Comparison of ENCODE assay signal across 16 cellular contexts in genomic region chr20:58340853-58341252, GRCh38. TPM values are rescaled to one million over a fixed set of nuclear protein-coding genes. Genes with fewer than 3 reads are reported as not detected.
DNase-seq lines count a peak whose midpoint lies in the region; ATAC-seq and TF ChIP-seq lines count a peak whose summit lies in the region.
"Had no signal": no experiment of that assay in that cellular context is flagged by ENCODE, and none has a peak within 500 bp of the region (broad histone marks: within the 10 kb centered on the region; RNA-seq: fewer than 3 reads in every experiment).

No MANE protein-coding gene starts in this region.

- peak overlapping the region; percentile 34 to 49; a peak in 1 of 4 replicates for H4K8ac ChIP-seq in IMR-90 (ENCODE audit: low read depth in 2 of 2, low read length in 2 of 2)

- in situ Hi-C loops in IMR-90 (cut with MboI; ENCODE audit: low sequenced_read_pairs), result no loop called here

- TF ChIP-seq POLR2A in IMR-90 (IDR thresholded peaks at IDR 0.05; ENCODE audit: low read depth, low read length), result no peak

- peaks cover 26% of the 10 kb centered on the region for H3K4me1 Mint-ChIP-seq in activated CD4-positive, alpha-beta T cell treated with anti-CD3 and anti-CD28 coated beads for 36 hours
- H3K4me1 Mint-ChIP-seq in naive B cell, result peaks cover 22 to 35% (median 34%) of the 10 kb centered on the region in 3 donors

- ATAC-seq in activated CD4-positive, alpha-beta T cell treated with anti-CD3 and anti-CD28 coated beads for 36 hours, result no peak
- ATAC-seq in IMR-90 (ENCODE audit: low read depth) (no peak), naive B cell (ENCODE audit: low read depth in 2 of 2) (no peak), left ventricle myocardium superior (no peak)
- ATAC-seq: esophagus mucosa, T-cell had no signal

- peaks cover 38% of the 10 kb centered on the region; the same call in 1 of the 2 replicates for H4K20me1 ChIP-seq in IMR-90 (ENCODE audit: insufficient read depth, low read length)

- H3K9ac ChIP-seq in IMR-90 (ENCODE audit: low read depth, low read length), result no peak overlapping the region

- H4K5ac ChIP-seq in IMR-90 (ENCODE audit: low read depth, low read length), result no peak overlapping the region; the same call in 1 of the 2 replicates

- no peaks in the 10 kb centered on the region for H3K27me3 ChIP-seq in IMR-90 (ENCODE audit: control insufficient read depth, insufficient read depth, low read length)

- no peak overlapping the region for H3K4me3 Mint-ChIP-seq in activated CD4-positive, alpha-beta T cell treated with anti-CD3 and anti-CD28 coated beads for 36 hours
- peak overlapping the region in 1 of 8 donors; percentile 18 for H3K4me3 Mint-ChIP-seq in naive B cell
- H3K4me3 Mint-ChIP-seq: T-cell had no signal

- H3K4me2 ChIP-seq in IMR-90 (ENCODE audit: low read depth, low read length), result no peak overlapping the region

- peak overlapping the region; percentile 81 for H2AK5ac ChIP-seq in IMR-90 (ENCODE audit: low read depth, low read length)

- CTCF ChIA-PET in activated CD4-positive, alpha-beta T cell treated with anti-CD3 and anti-CD28 coated beads for 36 hours (lab: Charles Lee), result interaction anchor here (1.1 to 1.7 kb wide), 2 partner anchors 29 to 105 kb away, joined by 4 to 5 read pairs; no protein-coding TSS in a partner anchor
- CTCF ChIA-PET in IMR-90 (lab: Yijun Ruan, JAX), result no interaction called here

- peak overlapping the region; percentile 52; the same call in 1 of the 2 replicates for H2BK20ac ChIP-seq in IMR-90 (ENCODE audit: low read depth, low read length)

- POLR2A ChIA-PET in activated CD4-positive, alpha-beta T cell treated with anti-CD3 and anti-CD28 coated beads for 36 hours (lab: Charles Lee), result no interaction called here
- POLR2A ChIA-PET in IMR-90 (lab: Charles Lee; ENCODE audit: unreplicated experiment), result interaction anchor here (0.7 kb wide), 1 partner anchor 29 kb away, joined by 7 read pairs; no protein-coding TSS in a partner anchor

- no TSS peak for BruUV-seq in IMR-90 (replicated peaks; lab: Mats Ljungman, UMichigan)

- H2AK9ac ChIP-seq in IMR-90 (replicated peaks; ENCODE audit: low read depth, low read length, poor library complexity), result no peak overlapping the region

- H3K36me3 Mint-ChIP-seq in activated CD4-positive, alpha-beta T cell treated with anti-CD3 and anti-CD28 coated beads for 36 hours (ENCODE audit: low read depth), result peaks cover 34% of the 10 kb centered on the region
- peaks cover 23 to 42% of the 10 kb centered on the region in 2 donors for H3K36me3 Mint-ChIP-seq in naive B cell

- dilution Hi-C loops in IMR-90 (cut with HindIII; ENCODE audit: low sequenced_read_pairs, unreplicated experiment), result no loop called here

- peak overlapping the region; percentile 55; the same call in 1 of the 2 replicates for H3K18ac ChIP-seq in IMR-90 (ENCODE audit: low read depth, low read length)

- peak overlapping the region; percentile 69 for H3K4ac ChIP-seq in IMR-90 (ENCODE audit: low read depth, low read length)

- H3K36me3 ChIP-seq in IMR-90 (ENCODE audit: control insufficient read depth, insufficient read depth, low read length), result peaks cover 9% of the 10 kb centered on the region

- H2BK5ac ChIP-seq in IMR-90 (ENCODE audit: low read depth, low read length, poor library complexity, severe bottlenecking), result peak overlapping the region; percentile 85

- peak overlapping the region; percentile 32; the same call in 2 of the 3 replicates for H2BK15ac ChIP-seq in IMR-90 (ENCODE audit: low read depth, low read length)

- peaks cover 34% of the 10 kb centered on the region for H3K9me1 ChIP-seq in IMR-90 (ENCODE audit: insufficient read depth, low read length)

- TF ChIP-seq CTCF in IMR-90 (conservative IDR thresholded peaks at IDR 0.05; ENCODE audit: low read depth, low read length), result no peak
- TF ChIP-seq CTCF in cardiac fibroblast (IDR thresholded peaks at IDR 0.05; ENCODE audit: low read depth, low read length), result no peak

- no peak for TF ChIP-seq RAD21 in IMR-90 (IDR thresholded peaks at IDR 0.05; ENCODE audit: low read length)

- peaks cover 2% of the 10 kb centered on the region for H3K9me3 Mint-ChIP-seq in activated CD4-positive, alpha-beta T cell treated with anti-CD3 and anti-CD28 coated beads for 36 hours (ENCODE audit: low read depth)
- no peaks in the 10 kb centered on the region for H3K9me3 Mint-ChIP-seq in naive B cell
- H3K9me3 Mint-ChIP-seq: T-cell had no signal

- H3K27me3 Mint-ChIP-seq in activated CD4-positive, alpha-beta T cell treated with anti-CD3 and anti-CD28 coated beads for 36 hours, result no peaks in the 10 kb centered on the region
- no peaks in the 10 kb centered on the region for H3K27me3 Mint-ChIP-seq in naive B cell
- H3K27me3 Mint-ChIP-seq: T-cell had no signal

- WGBS in IMR-90 (ENCODE audit: extremely low coverage in 2 of 2, insufficient read length in 1 of 2), 2 experiments, result 94% methylated on average over 2 of the region's 2 CpGs; no CpG with 5 or more reads in 1 of the 2 experiments

- H3K4me1 ChIP-seq in IMR-90 (ENCODE audit: control insufficient read depth, insufficient read depth, low read length), result peaks cover 19% of the 10 kb centered on the region

- H3K27ac Mint-ChIP-seq in activated CD4-positive, alpha-beta T cell treated with anti-CD3 and anti-CD28 coated beads for 36 hours, result peak overlapping the region; percentile 67
- H3K27ac Mint-ChIP-seq in naive B cell, result peak overlapping the region in 4 of 6 donors; percentile 38 to 76 (median 62)

- H3K4me3 ChIP-seq in IMR-90 (ENCODE audit: insufficient read depth, low read depth, low read length) (no peak overlapping the region), cardiac fibroblast (replicated peaks in 1 of 2; ENCODE audit: low read depth in 2 of 2, low read length in 2 of 2) (no peak overlapping the region)

- peaks cover 62 to 80% of the 10 kb centered on the region in 2 experiments for H3K79me1 ChIP-seq in IMR-90 (ENCODE audit: low read depth in 1 of 2, low read length in 2 of 2)

- H3K14ac ChIP-seq in IMR-90 (replicated peaks; ENCODE audit: low read depth, low read length), result peak overlapping the region; percentile 75

- no peaks in the 10 kb centered on the region for H3K9me3 ChIP-seq in IMR-90 (ENCODE audit: control insufficient read depth, insufficient read depth, low read length)

- H4K91ac ChIP-seq in IMR-90 (ENCODE audit: insufficient read depth, low read depth, low read length), result no peak overlapping the region; the same call in 1 of the 2 replicates

- no peak overlapping the region for H2AFZ ChIP-seq in IMR-90 (replicated peaks; ENCODE audit: low read length, poor library complexity)

- intact Hi-C loops in activated CD4-positive, alpha-beta T cell treated with anti-CD3 and anti-CD28 coated beads for 36 hours (cut with DNase I, micrococcal nuclease), result no loop called here
- intact Hi-C loops in IMR-90 (cut with micrococcal nuclease), result no loop called here
- intact Hi-C loops in left ventricle myocardium superior (cut with micrococcal nuclease), result no loop called here

- DNase-seq in activated CD4-positive, alpha-beta T cell treated with anti-CD3 and anti-CD28 coated beads for 36 hours, result no peak
- no peak for DNase-seq in activated CD4-positive, alpha-beta T cell treated with anti-CD3 and anti-CD28 coated beads for 4 hours
- DNase-seq in IMR-90 (peak; percentile 28), cardiac fibroblast (ENCODE audit: low read depth in 2 of 2) (peak; percentile 11 to 55), naive B cell (no peak), left ventricle myocardium superior (no peak), NK-92 (lab: John Stamatoyannopoulos, UW; ENCODE audit: unreplicated experiment) (no peak), GM03348 (ENCODE audit: low spot score) (no peak)
- DNase-seq: activated CD4-positive, alpha-beta T cell treated with anti-CD3 and anti-CD28 coated beads, Interleukin-2, amount 50 U/mL, for 4 hours; activated naive CD4-positive, alpha-beta T cell treated with Interleukin-2 at 50 U/mL for 16 hours; GOT3; NCI-H146; NCI-H510A treated with DMSO at 0.1 percent for 48 hours; OCI-M1; T-cell had no signal

- H3K56ac ChIP-seq in IMR-90 (ENCODE audit: extremely low read depth, insufficient read depth, low read length), result no peak overlapping the region

- peak overlapping the region; percentile 47; the same call in 1 of the 2 replicates for H2BK120ac ChIP-seq in IMR-90 (ENCODE audit: low read depth, low read length)

- H3K27ac ChIP-seq in IMR-90 (ENCODE audit: insufficient read depth, low read length), result peak overlapping the region; percentile 18; the same call in 1 of the 2 replicates

- no peak overlapping the region for H3K23ac ChIP-seq in IMR-90 (ENCODE audit: low read depth, low read length)

TF ChIP-seq in IMR-90, 13 proteins besides CTCF, POLR2A, EP300 and RAD21:
- no peak for TF ChIP-seq RCOR1 (IDR thresholded peaks at IDR 0.05; ENCODE audit: insufficient replicate concordance, low read length)
- TF ChIP-seq SMC3 (IDR thresholded peaks at IDR 0.05; ENCODE audit: low read depth, low read length), result no peak
- peak; percentile 60 for TF ChIP-seq NFE2L2 (IDR thresholded peaks at IDR 0.05; ENCODE audit: low read depth, low read length)
- TF ChIP-seq MAFK (IDR thresholded peaks at IDR 0.05; ENCODE audit: low read depth, low read length), result peak; percentile 76

RNA-seq across cellular contexts. Expression of gene RAB22A, which starts 31.3 kb away (rescaled TPM):
- 1 to 10 TPM; 9.3 TPM for total RNA-seq in activated CD4-positive, alpha-beta T cell treated with anti-CD3 and anti-CD28 coated beads for 36 hours
- 8.2 and 16.1 TPM in 2 replicates for total RNA-seq in IMR-90 (2012; rRNA removed)
- polyA plus RNA-seq in IMR-90 (2012; rRNA removed), result 7.9 and 8.4 TPM in 2 replicates
- 3.4 and 4.3 TPM in 2 replicates for polyA plus RNA-seq in IMR-90 (2012; cell fraction: cytosol; rRNA removed)
- 15.6 and 16.5 TPM in 2 replicates for polyA plus RNA-seq in IMR-90 (2012; cell fraction: nucleus; rRNA removed; ENCODE audit: low replicate concordance)
- 10 to 100 TPM; 11.6 to 15.8 (median 13.0) TPM for polyA plus RNA-seq in naive B cell (ENCODE audit: low read depth in 6 of 6)
- 7.0 TPM for total RNA-seq in left ventricle myocardium superior

RNA-seq across cellular contexts. Expression of gene VAPB, which starts 48.2 kb away (rescaled TPM):
- total RNA-seq in activated CD4-positive, alpha-beta T cell treated with anti-CD3 and anti-CD28 coated beads for 36 hours, result 10 to 100 TPM; 43.9 to 54.5 TPM
- total RNA-seq in IMR-90 (2012; rRNA removed) (9.1 and 12.8 TPM in 2 replicates), left ventricle myocardium superior (74.5 TPM)
- polyA plus RNA-seq in IMR-90 (2012; rRNA removed) (20.8 and 26.0 TPM in 2 replicates), naive B cell (ENCODE audit: low read depth in 6 of 6) (10 to 100 TPM; 18.1 to 30.7 (median 21.3) TPM)
- 8.2 and 10.0 TPM in 2 replicates for polyA plus RNA-seq in IMR-90 (2012; cell fraction: cytosol; rRNA removed)
- polyA plus RNA-seq in IMR-90 (2012; cell fraction: nucleus; rRNA removed; ENCODE audit: low replicate concordance), result 9.1 and 22.4 TPM in 2 replicates

Comparison
In these comparisons a context has a peak if more than half of its experiments do, and no peak if none do; other contexts are left out.
1. DNase-seq: peak in IMR-90 (single experiment) and cardiac fibroblast (2 of 2); none in activated CD4-positive, alpha-beta T cell treated with anti-CD3 and anti-CD28 coated beads for 36 hours (single experiment), activated CD4-positive, alpha-beta T cell treated with anti-CD3 and anti-CD28 coated beads for 4 hours (0 of 2), naive B cell (single experiment), left ventricle myocardium superior (single experiment), NK-92 (single experiment) and GM03348 (single experiment).